ENCODE assay signal across 8 cellular contexts in genomic region chr20:47355489-47356219, GRCh38. TPM values are rescaled to one million over a fixed set of nuclear protein-coding genes. Genes with fewer than 3 reads are reported as not detected.
DNase-seq lines count a peak whose midpoint lies in the region; ATAC-seq, FAIRE-seq and TF ChIP-seq lines count a peak whose summit lies in the region.

No MANE protein-coding gene starts in this region.

- peak overlapping the region; percentile 95 for H3K4me2 ChIP-seq in GM12878 (ENCODE audit: control insufficient read depth, insufficient read depth)

- peak overlapping the region; percentile 93 for H3K9ac ChIP-seq in GM12878 (ENCODE audit: control insufficient read depth, insufficient read depth, low read length)

- 0% methylated on average over 2 of the region's 2 CpGs for WGBS in GM12878 (ENCODE audit: insufficient coverage, insufficient replicate concordance, low lambda C conversion rate, missing lambda C conversion rate)

- no peak for TF ChIP-seq CTCF in GM12864 (IDR thresholded peaks at IDR 0.05; ENCODE audit: low read depth, low read length, missing control alignments)
- no peak for TF ChIP-seq CTCF in GM12878 (IDR thresholded peaks at IDR 0.05 in 2 of 3, conservative IDR thresholded peaks at IDR 0.05 in 1 of 3; ENCODE audit: control insufficient read depth in 2 of 3, extremely low read depth in 1 of 3, insufficient read depth in 1 of 3, low read depth in 3 of 3, low read length in 3 of 3)
- TF ChIP-seq CTCF in lower lobe of right lung (IDR thresholded peaks at IDR 0.05): no peak
- TF ChIP-seq CTCF in upper lobe of right lung (IDR thresholded peaks at IDR 0.05): no peak

- H3K4me1 ChIP-seq in GM12878 (ENCODE audit: control insufficient read depth, insufficient read depth, low read length): peaks cover 41% of the 10 kb centered on the region
- peaks cover 100% of the 10 kb centered on the region for H3K4me1 ChIP-seq in lower lobe of right lung
- H3K4me1 ChIP-seq in upper lobe of right lung: peaks cover 100% of the 10 kb centered on the region

- no TSS peak for BruUV-seq in GM12878 (replicated peaks; lab: Mats Ljungman, UMichigan)

- FAIRE-seq in GM12878 (lab: Jason Lieb, UNC): no peak

- no peaks in the 10 kb centered on the region for H3K9me3 ChIP-seq in GM12878 (replicated peaks; ENCODE audit: control insufficient read depth, insufficient read depth, low read length)
- no peaks in the 10 kb centered on the region for H3K9me3 ChIP-seq in lower lobe of right lung
- no peaks in the 10 kb centered on the region for H3K9me3 ChIP-seq in upper lobe of right lung

- peaks cover 67% of the 10 kb centered on the region for H3K79me2 ChIP-seq in GM12878 (ENCODE audit: control insufficient read depth, insufficient read depth, low read length)

- H3K27ac ChIP-seq in GM12878 (ENCODE audit: control insufficient read depth, insufficient read depth): peak overlapping the region; percentile 99
- H3K27ac ChIP-seq in lower lobe of right lung: peak overlapping the region; percentile 99
- peak overlapping the region; percentile 98 for H3K27ac ChIP-seq in upper lobe of right lung

- TF ChIP-seq RAD21 in GM12878 (IDR thresholded peaks at IDR 0.05; ENCODE audit: insufficient read depth, low read depth, low read length): no peak

- no peaks in the 10 kb centered on the region for H4K20me1 ChIP-seq in GM12878 (ENCODE audit: control insufficient read depth, insufficient read depth)

- H3K4me3 ChIP-seq in GM12864 (ENCODE audit: low read depth, low read length) (peak overlapping the region; percentile 52), GM12878 (peak overlapping the region; percentile 77), lower lobe of right lung (peak overlapping the region; percentile 43), upper lobe of right lung (peak overlapping the region; percentile 37)

- RAD21 ChIA-PET in GM12878 (lab: Charles Lee; ENCODE audit: unreplicated experiment): interaction anchor here (0.7 to 13.0 kb wide), 18 partner anchors 8 to 160 kb away, joined by 3 to 123 read pairs (median 6); partner anchors contain the start of gene NCOA3

- ATAC-seq in GM12878 (peak; percentile 6; the same call in 1 of the 3 replicates), lower lobe of right lung (no peak), upper lobe of right lung (no peak), GM21723 (IDR thresholded peaks at IDR 0.05; ENCODE audit: unreplicated experiment) (no peak)

- no peak for TF ChIP-seq POLR2A in GM12878 (IDR thresholded peaks at IDR 0.05; ENCODE audit: low read depth, low read length)

- no peak for DNase-seq in GM12864 (ENCODE audit: low read depth)
- DNase-seq in NCI-H748 (lab: John Stamatoyannopoulos, UW; ENCODE audit: unreplicated experiment): peak; percentile 38
- no peak for DNase-seq in GM12878 (ENCODE audit: low read depth, low spot score)
- DNase-seq in lower lobe of right lung: peak; percentile 13
- DNase-seq in upper lobe of right lung: no peak
- DNase-seq in T1000 (lab: John Stamatoyannopoulos, UW): no peak
- DNase-seq in GDM1 (lab: John Stamatoyannopoulos, UW): no peak

- TF ChIP-seq EP300 in GM12878 (IDR thresholded peaks at IDR 0.05; ENCODE audit: borderline replicate concordance in 1 of 2, control insufficient read depth in 1 of 2, low read depth in 2 of 2, low read length in 2 of 2): no peak

- POLR2A ChIA-PET in GM12878 (lab: Charles Lee): interaction anchor here (0.5 to 5.7 kb wide), 18 partner anchors 8 to 371 kb away, joined by 3 to 58 read pairs (median 6); partner anchors contain the start of gene NCOA3

- in situ Hi-C loops in GM12878 (cut with MboI): no loop called here

- intact Hi-C loops in GM12878 (cut with micrococcal nuclease; ENCODE audit: unreplicated experiment) (no loop called here), lower lobe of right lung (cut with DNase I) (no loop called here), upper lobe of right lung (cut with DNase I) (loop anchor here (5.0 kb wide), 1 partner anchor 38 kb away; no protein-coding TSS in a partner anchor)

- CTCF ChIA-PET in GM12878 (lab: Yijun Ruan, JAX): interaction anchor here (0.9 to 13.0 kb wide), 7 partner anchors 8 to 159 kb away, joined by 3 to 129 read pairs (median 5); no protein-coding TSS in a partner anchor

- SMC1A ChIA-PET in GM12878 (lab: Charles Lee; ENCODE audit: uncharacterized antibody, unreplicated experiment): interaction anchor here (0.7 to 6.5 kb wide), 12 partner anchors 8 to 265 kb away, joined by 3 to 72 read pairs (median 8); no protein-coding TSS in a partner anchor

- no peak overlapping the region for H2AFZ ChIP-seq in GM12878 (ENCODE audit: control insufficient read depth, low read depth, low read length)

- H3K27me3 ChIP-seq in GM12878 (replicated peaks in 1 of 2; ENCODE audit: control insufficient read depth in 2 of 2, insufficient read depth in 2 of 2, low read length in 1 of 2) (no peaks in the 10 kb centered on the region), lower lobe of right lung (ENCODE audit: low read depth) (no peaks in the 10 kb centered on the region), upper lobe of right lung (no peaks in the 10 kb centered on the region)

- H3K36me3 ChIP-seq in GM12878 (ENCODE audit: control insufficient read depth in 2 of 2, insufficient read depth in 2 of 2, low read length in 1 of 2) (no peaks in the 10 kb centered on the region), lower lobe of right lung (no peaks in the 10 kb centered on the region), upper lobe of right lung (no peaks in the 10 kb centered on the region)

TF ChIP-seq in GM12878, 131 proteins besides CTCF, POLR2A, EP300 and RAD21 (continues in another document):
- no peak for TF ChIP-seq IRF4 (IDR thresholded peaks at IDR 0.05; ENCODE audit: low read depth, low read length)
- no peak for TF ChIP-seq BMI1 (IDR thresholded peaks at IDR 0.05; ENCODE audit: borderline replicate concordance)
- peak in 1 of 2 experiments; percentile 50; a peak in 1 of 4 replicates for TF ChIP-seq ETV6 (conservative IDR thresholded peaks at IDR 0.05 in 1 of 2, IDR thresholded peaks at IDR 0.05 in 1 of 2; ENCODE audit: borderline replicate concordance in 1 of 2, low read depth in 1 of 2)
- no peak for TF ChIP-seq NR2C2 (IDR thresholded peaks at IDR 0.05; ENCODE audit: borderline replicate concordance, control insufficient read depth, insufficient read length, low read depth)
- no peak for TF ChIP-seq NFIC (IDR thresholded peaks at IDR 0.05; ENCODE audit: low read depth, low read length)
- TF ChIP-seq FOS (IDR thresholded peaks at IDR 0.05; ENCODE audit: borderline replicate concordance, extremely low read depth, insufficient read length): no peak
- no peak for TF ChIP-seq SREBF1 (IDR thresholded peaks at IDR 0.05; ENCODE audit: low read length)
- no peak for TF ChIP-seq SMAD1 (IDR thresholded peaks at IDR 0.05; ENCODE audit: low read depth, partially characterized antibody)
- no peak for TF ChIP-seq MTA2 (IDR thresholded peaks at IDR 0.05; ENCODE audit: low read depth)
- no peak for TF ChIP-seq POLR2AphosphoS5 (IDR thresholded peaks at IDR 0.05; ENCODE audit: low read length)
- TF ChIP-seq BHLHE40 (IDR thresholded peaks at IDR 0.05; ENCODE audit: borderline replicate concordance in 1 of 2, low read depth in 2 of 2, low read length in 1 of 2): no peak
- no peak for TF ChIP-seq EGR1 (IDR thresholded peaks at IDR 0.05; ENCODE audit: borderline replicate concordance in 1 of 2, low read depth in 2 of 2, low read length in 2 of 2)
- 0 out of 2 replicates have a peak, but pooled peaks have one; percentile 15 for TF ChIP-seq CHD2 (IDR thresholded peaks at IDR 0.05; ENCODE audit: borderline replicate concordance, low read depth, low read length)
- TF ChIP-seq ZNF24 (IDR thresholded peaks at IDR 0.05): no peak

RNA-seq across cellular contexts. Expression of gene ZMYND8, which starts 0.8 kb away (rescaled TPM):
- 207 and 208 TPM in 2 replicates for total RNA-seq in GM12878 (2013; cell fraction: nucleolus; rRNA removed)
- total RNA-seq in GM12878 (2014; rRNA removed) (17.8 and 18.5 TPM in 2 replicates), GM12878 (2014; rRNA removed; fragmentation: Illumina TruSeq; extraction: Trizol) (24.1 and 24.2 TPM in 2 replicates), GM12878 (2021) (42.1 and 54.8 TPM in 2 replicates), lower lobe of right lung (57.6 TPM), upper lobe of right lung (45.7 TPM)
- 9.9 TPM for polyA plus RNA-seq in GM12878 (2011; ENCODE audit: low read depth)
- polyA plus RNA-seq in GM12878 (2011; rRNA removed) (26.6 and 34.3 TPM in 2 replicates), GM12878 (2014; fragmentation: Illumina TruSeq; extraction: Trizol) (27.1 and 27.9 TPM in 2 replicates), GM12878 (2014; fragmentation: Nextera tagmentation; extraction: Ambion mirVana) (10 to 100 TPM; 12.9 to 18.4 TPM), GM12878 (2014; rRNA removed) (21.7 and 22.7 TPM in 2 replicates), GM12878 (2016; fragmentation: Nextera tagmentation; extraction: Ambion mirVana) (10 to 100 TPM; 22.1 to 25.0 TPM)
- polyA plus RNA-seq in GM12878 (2011; cell fraction: cytosol; rRNA removed): 21.0 and 23.6 TPM in 2 replicates
- polyA plus RNA-seq in GM12878 (2011; cell fraction: nucleus; rRNA removed): 69.7 and 78.1 TPM in 2 replicates
- 16.4 and 22.5 TPM in 2 replicates for polyA plus RNA-seq in GM12878 (2012)
- 49.9 and 55.7 TPM in 2 replicates for polyA minus RNA-seq in GM12878 (2011; rRNA and poly(A)+ RNA removed)
- 18.0 and 20.2 TPM in 2 replicates for polyA minus RNA-seq in GM12878 (2011; cell fraction: cytosol; rRNA and poly(A)+ RNA removed)
- polyA minus RNA-seq in GM12878 (2011; cell fraction: nucleus; rRNA and poly(A)+ RNA removed): 45.5 and 61.3 TPM in 2 replicates

Comparison
In these comparisons a context has a peak if more than half of its experiments do, and no peak if none do; other contexts are left out.
1. DNase-seq: peak in NCI-H748 (single experiment) and lower lobe of right lung (single experiment); none in GM12864 (single experiment), GM12878 (single experiment), upper lobe of right lung (single experiment), T1000 (single experiment) and GDM1 (single experiment).
2. Peak in every context shown above with its lines, with median percentiles within 50 percentile points of each other: H3K4me3 ChIP-seq and H3K27ac ChIP-seq.